Comparison of ENCODE assay signal across 24 cellular contexts in genomic region chr6:112409311-112409710, GRCh38.
DNase-seq lines count a peak whose midpoint lies in the region; ATAC-seq lines count a peak whose summit lies in the region.
"Had no signal": no experiment of that assay in that cellular context is flagged by ENCODE, and none has a peak within 500 bp of the region (broad histone marks: within the 10 kb centered on the region; RNA-seq: fewer than 3 reads in every experiment).

No MANE protein-coding gene starts in this region.

- no peaks in the 10 kb centered on the region for H3K27me3 ChIP-seq in BLaER1 treated with 17β-estradiol and CSF1 and Interleukin-3, amounts not matched to agents 10 nM and 100 nM
- no peaks in the 10 kb centered on the region for H3K27me3 ChIP-seq in adipocyte (replicated peaks; ENCODE audit: control insufficient read depth, insufficient read depth, low read length)
- H3K27me3 ChIP-seq: foreskin keratinocyte had no signal

- H3K9me3 ChIP-seq in BLaER1 treated with 17β-estradiol and CSF1 and Interleukin-3, amounts not matched to agents 10 nM and 100 nM (replicated peaks in 1 of 11), result peaks cover 0 to 3% (median 0%) of the 10 kb centered on the region in 11 experiments; a peak in 1 of 22 replicates
- H3K9me3 ChIP-seq in adipocyte (ENCODE audit: control insufficient read depth, low read length), result no peaks in the 10 kb centered on the region
- H3K9me3 ChIP-seq: left ventricle myocardium inferior had no signal

- peaks cover 8 to 33% (median 30%) of the 10 kb centered on the region in 10 experiments; a peak in 19 of 20 replicates for H3K4me1 ChIP-seq in BLaER1 treated with 17β-estradiol and CSF1 and Interleukin-3, amounts not matched to agents 10 nM and 100 nM
- H3K4me1 ChIP-seq in adipocyte (ENCODE audit: control insufficient read depth, insufficient read depth, low read length), result peaks cover 5% of the 10 kb centered on the region
- H3K4me1 ChIP-seq: left ventricle myocardium inferior had no signal

- H4K20me1 ChIP-seq in BLaER1 treated with 17β-estradiol and CSF1 and Interleukin-3, amounts not matched to agents 10 nM and 100 nM, result no peaks in the 10 kb centered on the region

- H3K4me2 ChIP-seq in BLaER1 treated with 17β-estradiol and CSF1 and Interleukin-3, amounts not matched to agents 10 nM and 100 nM, result peak overlapping the region in 7 of 11 experiments; percentile 6 to 90 (median 69); a peak in 10 of 22 replicates

- DNase-seq in LHCN-M2 (ENCODE audit: low read depth), result peak; percentile 30
- DNase-seq in adipocyte (ENCODE audit: low read depth), result peak; percentile 35
- DNase-seq in myocyte (ENCODE audit: low read depth), result peak; percentile 78
- DNase-seq in iPS-NIHi7 (ENCODE audit: extremely low spot score), result no peak
- no peak for DNase-seq in HuH-7 (ENCODE audit: low spot score)
- DNase-seq: activated CD4-positive, alpha-beta memory T cell treated with anti-CD3 and anti-CD28 coated beads for 36 hours; activated CD8-positive, alpha-beta memory T cell treated with anti-CD3 and anti-CD28 coated beads, Interleukin-2, amount 50 U/mL, for 48 hours; CD8-positive, alpha-beta T cell; DND-41; effector CD4-positive, alpha-beta T cell; foreskin keratinocyte; left ventricle myocardium inferior; NCI-H1105 treated with DMSO at 0.1 percent for 48 hours; NCI-H2081 treated with DMSO at 0.1 percent for 48 hours; NCI-H510A treated with DMSO at 0.1 percent for 48 hours; NK-92 treated with Interleukin-12 subunit alpha and Interleukin-12 subunit beta, amount 100 ng/mL, for 24 hours; SHP77 treated with DMSO at 0.1 percent for 48 hours; stimulated activated CD4-positive, alpha-beta T cell treated with anti-CD3 and anti-CD28 coated beads, Interleukin-15, amount 100 ng/mL, for 24 hours; stimulated activated naive CD8-positive, alpha-beta T cell treated with anti-CD3 and anti-CD28 coated beads, Interleukin-15, Interleukin-2, amounts not matched to agents 100 U/mL and 50 U/mL, for 24 hours had no signal

- ATAC-seq in HG03442 (IDR thresholded peaks at IDR 0.05; ENCODE audit: unreplicated experiment), result no peak
- ATAC-seq: CD8-positive, alpha-beta T cell; foreskin keratinocyte; HCT116; sciatic nerve; stimulated activated naive CD8-positive, alpha-beta T cell treated with anti-CD3 and anti-CD28 coated beads, Interleukin-15, Interleukin-2, amounts not matched to agents 100 U/mL and 50 U/mL, for 24 hours had no signal

- H3K4me3 ChIP-seq in BLaER1 treated with 17β-estradiol and CSF1 and Interleukin-3, amounts not matched to agents 10 nM and 100 nM, result no peak overlapping the region
- H3K4me3 ChIP-seq in adipocyte (ENCODE audit: low read length), result no peak overlapping the region
- H3K4me3 ChIP-seq: left ventricle myocardium inferior had no signal

- H3K9ac ChIP-seq in BLaER1 treated with 17β-estradiol and CSF1 and Interleukin-3, amounts not matched to agents 10 nM and 100 nM, result no peak overlapping the region
- no peak overlapping the region for H3K9ac ChIP-seq in adipocyte (ENCODE audit: low read length)

- H3K27ac ChIP-seq in BLaER1 treated with 17β-estradiol and CSF1 and Interleukin-3, amounts not matched to agents 10 nM and 100 nM, result no peak overlapping the region
- H3K27ac ChIP-seq: epithelial cell of prostate, foreskin keratinocyte, left ventricle myocardium inferior had no signal

- no peaks in the 10 kb centered on the region for H3K36me3 ChIP-seq in BLaER1 treated with 17β-estradiol and CSF1 and Interleukin-3, amounts not matched to agents 10 nM and 100 nM
- no peaks in the 10 kb centered on the region for H3K36me3 ChIP-seq in adipocyte (ENCODE audit: control insufficient read depth, insufficient read depth, low read length, severe bottlenecking)
- H3K36me3 ChIP-seq: left ventricle myocardium inferior had no signal

Comparison
In these comparisons a context has a peak if more than half of its experiments do, and no peak if none do; other contexts are left out.
1. DNase-seq: peak in LHCN-M2 (single experiment), adipocyte (single experiment) and myocyte (single experiment); none in iPS-NIHi7 (single experiment) and HuH-7 (single experiment).